24 cellular contexts compared by ENCODE assay signal in the genomic region with DNA sequence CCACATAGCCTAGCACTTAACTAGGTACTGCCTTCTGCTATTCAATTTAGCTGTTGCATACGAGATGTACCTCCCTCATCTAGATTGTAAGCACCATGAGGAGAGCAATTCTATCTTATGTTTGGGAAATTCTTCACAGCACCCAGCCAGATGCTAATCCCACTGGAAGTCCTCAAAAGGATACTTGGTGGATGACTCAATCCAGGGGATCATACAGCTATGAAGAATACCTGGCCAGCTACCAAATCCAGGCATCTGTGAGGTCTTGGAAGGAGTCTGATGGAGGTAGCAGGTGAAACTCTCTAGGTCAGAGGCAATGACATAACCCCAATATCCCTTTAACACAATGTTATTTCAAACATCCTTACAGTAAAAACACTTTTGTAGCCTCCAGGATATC.
"Had no signal": no experiment of that assay in that cellular context is flagged by ENCODE, and none has a peak within 500 bp of the region (broad histone marks: within the 10 kb centered on the region; RNA-seq: fewer than 3 reads in every experiment).

No MANE protein-coding gene starts in this region.

- H3K27me3 ChIP-seq: brain microvascular endothelial cell had no signal

- DNase-seq: activated CD4-positive, alpha-beta T cell treated with anti-CD3 and anti-CD28 coated beads for 36 hours; activated CD4-positive, alpha-beta T cell treated with anti-CD3 and anti-CD28 coated beads, Interleukin-2, amount 50 U/mL, for 1 hour; activated CD8-positive, alpha-beta T cell treated with anti-CD3 and anti-CD28 coated beads for 36 hours; activated effector memory CD4-positive, alpha-beta T cell treated with Interleukin-2 at 50 U/mL for 16 hours; activated naive CD4-positive, alpha-beta T cell; activated T-cell treated with anti-CD3 and anti-CD28 coated beads, Interleukin-2, amount 50 U/mL, for 24 hours; amniotic stem cell; brain microvascular endothelial cell; cerebellar nuclear complex; IMR-90; KG1; MM.1S; NCI-H1105; NCI-H1436; NCI-H1694 treated with DMSO at 0.1 percent for 48 hours; NCI-H2029 treated with DMSO at 0.1 percent for 48 hours; NCI-H345; NCI-H510A; NCI-H526 treated with DMSO at 0.1 percent for 48 hours; NCI-H82; PC-3; SIG-M5; T-cell; WERI-Rb-1 had no signal

- ATAC-seq: activated CD4-positive, alpha-beta T cell treated with anti-CD3 and anti-CD28 coated beads for 36 hours; activated CD8-positive, alpha-beta T cell treated with anti-CD3 and anti-CD28 coated beads for 36 hours; PC-3; T-cell had no signal

- H3K27ac ChIP-seq: brain microvascular endothelial cell, WERI-Rb-1 had no signal

- H3K36me3 ChIP-seq: brain microvascular endothelial cell, WERI-Rb-1 had no signal
